In genomic region chr4:89308161-89308500, GRCh38 we compare ENCODE assay signal across 2 cellular contexts.
TF ChIP-seq lines count a peak whose summit lies in the region.

No MANE protein-coding gene starts in this region.

TF ChIP-seq in liver, 16 proteins besides CTCF, POLR2A, EP300 and RAD21 (continued from another document):
- no peak for TF ChIP-seq ZBTB33 (IDR thresholded peaks at IDR 0.05)
- TF ChIP-seq SP1 (IDR thresholded peaks at IDR 0.05), result no peak
- TF ChIP-seq RXRA (IDR thresholded peaks at IDR 0.05), result no peak
- no peak for TF ChIP-seq EGR1 (IDR thresholded peaks at IDR 0.05; ENCODE audit: low read depth in 2 of 2)
- no peak for TF ChIP-seq MAX (IDR thresholded peaks at IDR 0.05)
- no peak for TF ChIP-seq FOXA2 (IDR thresholded peaks at IDR 0.05)
- no peak for TF ChIP-seq JUND (IDR thresholded peaks at IDR 0.05)
- TF ChIP-seq ATF3 (IDR thresholded peaks at IDR 0.05), result no peak
- TF ChIP-seq HNF4G (IDR thresholded peaks at IDR 0.05), result no peak

TF ChIP-seq in HepG2, 621 proteins besides CTCF, POLR2A, EP300 and RAD21 (continued from another document):
- TF ChIP-seq ZBTB34 (CRISPR knock-in tag; IDR thresholded peaks at IDR 0.05), result no peak
- no peak for TF ChIP-seq SRSF9 (IDR thresholded peaks at IDR 0.05; ENCODE audit: borderline replicate concordance, insufficient read depth, low read depth, low read length, poor library complexity, severe bottlenecking)
- no peak for TF ChIP-seq CREM (IDR thresholded peaks at IDR 0.05)
- TF ChIP-seq CREM (CRISPR knock-in tag; IDR thresholded peaks at IDR 0.05), result no peak
- TF ChIP-seq ZNF12 (CRISPR knock-in tag; IDR thresholded peaks at IDR 0.05), result no peak
- no peak for TF ChIP-seq HMG20B (CRISPR knock-in tag; conservative IDR thresholded peaks at IDR 0.05)
- TF ChIP-seq ZNF724P (CRISPR knock-in tag; IDR thresholded peaks at IDR 0.05; ENCODE audit: borderline replicate concordance), result no peak
- no peak for TF ChIP-seq PAF1 (CRISPR knock-in tag; IDR thresholded peaks at IDR 0.05)
- TF ChIP-seq TAF1 (CRISPR knock-in tag; IDR thresholded peaks at IDR 0.05), result no peak
- TF ChIP-seq TP53 (CRISPR knock-in tag; conservative IDR thresholded peaks at IDR 0.05), result no peak
- no peak for TF ChIP-seq TOE1 (CRISPR knock-in tag; IDR thresholded peaks at IDR 0.05)
- no peak for TF ChIP-seq ZNF782 (CRISPR knock-in tag; IDR thresholded peaks at IDR 0.05; ENCODE audit: borderline replicate concordance)
- no peak for TF ChIP-seq ZNF317 (CRISPR knock-in tag; IDR thresholded peaks at IDR 0.05)
- no peak for TF ChIP-seq ZNF10 (CRISPR knock-in tag; IDR thresholded peaks at IDR 0.05; ENCODE audit: borderline replicate concordance, low read depth)
- TF ChIP-seq ZNF891 (CRISPR knock-in tag; IDR thresholded peaks at IDR 0.05), result no peak
- TF ChIP-seq SIN3A (IDR thresholded peaks at IDR 0.05; ENCODE audit: borderline replicate concordance, low read depth, low read length), result no peak
- TF ChIP-seq KDM4B (CRISPR knock-in tag; IDR thresholded peaks at IDR 0.05), result no peak
- TF ChIP-seq ISL2 (CRISPR knock-in tag; IDR thresholded peaks at IDR 0.05), result no peak
- TF ChIP-seq BRD4 (CRISPR knock-in tag; IDR thresholded peaks at IDR 0.05), result no peak
TF ChIP-seq in HepG2: peak in this region for 0.
